Comparison of ENCODE assay signal across 18 cellular contexts in genomic region chr4:58166496-58166895, GRCh38.
"Had no signal": no experiment of that assay in that cellular context is flagged by ENCODE, and none has a peak within 500 bp of the region (broad histone marks: within the 10 kb centered on the region; RNA-seq: fewer than 3 reads in every experiment).

No MANE protein-coding gene starts in this region.

- ATAC-seq: activated naive CD8-positive, alpha-beta T cell treated with anti-CD3 and anti-CD28 coated beads, Interleukin-2, amount 50 U/mL, for 24 hours; activated T-cell treated with anti-CD3 and anti-CD28 coated beads, Interleukin-2, amount 50 U/mL, for 4 hours; foreskin keratinocyte; left colon; sciatic nerve had no signal

- H3K36me3 Mint-ChIP-seq: brain had no signal

- DNase-seq: activated CD4-positive, alpha-beta T cell treated with anti-CD3 and anti-CD28 coated beads, Interleukin-2, amount 50 U/mL, for 1 hour; activated CD4-positive, CD25-positive, alpha-beta regulatory T cell treated with anti-CD3 and anti-CD28 coated beads, Interleukin-2, amount 50 U/mL, for 72 hours; activated CD8-positive, alpha-beta memory T cell treated with anti-CD3 and anti-CD28 coated beads, Interleukin-2, amount 50 U/mL, for 4 hours; activated naive CD4-positive, alpha-beta T cell treated with anti-CD3 and anti-CD28 coated beads for 36 hours; activated naive CD8-positive, alpha-beta T cell treated with anti-CD3 and anti-CD28 coated beads, Interleukin-2, amount 50 U/mL, for 24 hours; activated T-cell treated with anti-CD3 and anti-CD28 coated beads, Interleukin-2, amount 50 U/mL, for 4 hours; anterior cingulate cortex; central memory CD4-positive, alpha-beta T cell; foreskin keratinocyte; left colon; nephron progenitor cell; nucleus accumbens; stimulated activated CD4-positive, alpha-beta T cell treated with anti-CD3 and anti-CD28 coated beads, Interleukin-4, amount 100 ng/mL, for 1 hour; stomach had no signal

- H3K4me1 Mint-ChIP-seq: activated naive CD8-positive, alpha-beta T cell treated with anti-CD3 and anti-CD28 coated beads, Interleukin-2, amount 50 U/mL, for 24 hours had no signal

- H3K27ac Mint-ChIP-seq: activated naive CD4-positive, alpha-beta T cell treated with anti-CD3 and anti-CD28 coated beads for 36 hours; activated naive CD8-positive, alpha-beta T cell treated with anti-CD3 and anti-CD28 coated beads, Interleukin-2, amount 50 U/mL, for 24 hours; mesothelial cell of epicardium; nephron progenitor cell; type B pancreatic cell had no signal

- H3K4me3 Mint-ChIP-seq: activated naive CD4-positive, alpha-beta T cell treated with anti-CD3 and anti-CD28 coated beads for 36 hours; activated naive CD8-positive, alpha-beta T cell treated with anti-CD3 and anti-CD28 coated beads, Interleukin-2, amount 50 U/mL, for 24 hours; activated T-cell treated with anti-CD3 and anti-CD28 coated beads, Interleukin-2, amount 50 U/mL, for 4 hours; brain; mesothelial cell of epicardium; nephron progenitor cell; type B pancreatic cell had no signal

- H3K27me3 Mint-ChIP-seq: activated naive CD8-positive, alpha-beta T cell treated with anti-CD3 and anti-CD28 coated beads, Interleukin-2, amount 50 U/mL, for 24 hours; type B pancreatic cell had no signal
